Comparison of ENCODE assay signal across 16 cellular contexts in the genomic region with DNA sequence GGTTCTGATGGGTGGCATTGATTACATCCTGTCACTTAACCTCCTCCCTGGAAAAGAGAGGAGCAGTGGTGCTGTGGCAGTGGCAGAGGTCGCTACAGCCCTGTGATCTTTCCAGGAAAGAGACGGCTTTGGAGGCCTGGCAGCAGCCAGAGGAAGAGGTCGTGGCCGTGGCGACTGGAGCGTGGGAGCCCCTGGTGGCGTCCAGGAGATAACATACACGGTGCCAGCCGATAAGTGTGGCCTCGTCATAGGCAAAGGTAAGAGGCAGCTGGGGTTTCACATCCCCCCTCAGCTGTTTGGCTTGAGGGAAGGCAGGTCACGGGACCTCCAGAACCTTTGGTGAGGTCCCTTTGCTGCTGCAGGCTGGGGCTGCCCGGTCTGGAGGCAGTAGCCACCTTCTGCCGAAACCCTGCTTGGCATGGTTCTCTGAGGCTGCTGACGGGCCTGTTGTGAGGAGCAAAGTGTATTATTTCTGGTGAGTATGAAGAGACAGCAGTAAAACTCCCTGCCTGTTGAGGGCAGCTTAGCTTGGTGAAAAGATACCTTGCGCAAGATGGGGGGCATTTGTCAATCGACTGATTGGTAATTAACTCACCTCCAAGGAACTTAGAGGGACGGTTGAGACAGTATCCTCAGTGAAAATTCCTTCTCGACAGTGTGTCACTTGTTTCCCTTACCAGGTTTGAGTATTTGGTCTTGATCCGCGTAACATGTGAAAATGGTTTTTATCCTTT. TPM values are rescaled to one million over a fixed set of nuclear protein-coding genes. Genes with fewer than 3 reads are reported as not detected.
DNase-seq lines count a peak whose midpoint lies in the region; ATAC-seq, FAIRE-seq and TF ChIP-seq lines count a peak whose summit lies in the region.
"Had no signal": no experiment of that assay in that cellular context is flagged by ENCODE, and none has a peak within 500 bp of the region (broad histone marks: within the 10 kb centered on the region; RNA-seq: fewer than 3 reads in every experiment).

No MANE protein-coding gene starts in this region.

- WGBS in A549 (ENCODE audit: missing lambda C conversion rate) = 90% methylated on average over 19 of the region's 20 CpGs
- WGBS in H9 (ENCODE audit: extremely low coverage, insufficient read length, low lambda C conversion rate) = no CpG with 5 or more reads among the region's 20 CpGs
- WGBS in K562 (ENCODE audit: insufficient coverage, low coverage, missing lambda C conversion rate) = 79% methylated on average over 20 of the region's 20 CpGs

- intact Hi-C loops in K562 (cut with micrococcal nuclease) = no loop called here

- H3K23me2 ChIP-seq in H9 (ENCODE audit: insufficient read length, low read depth, low read length, poor library complexity, severe bottlenecking) = no peaks in the 10 kb centered on the region

- H3K23ac ChIP-seq in H9 (ENCODE audit: insufficient read length, low read depth, low read length) = no peak overlapping the region

- TF ChIP-seq CTCF in A549 (IDR thresholded peaks at IDR 0.05) (no peak), H9 (conservative IDR thresholded peaks at IDR 0.05) (peak; percentile 36; the same call in 2 of the 3 replicates), K562 (IDR thresholded peaks at IDR 0.05 in 2 of 3, conservative IDR thresholded peaks at IDR 0.05 in 1 of 3; ENCODE audit: insufficient read depth in 2 of 3, low read depth in 1 of 3, low read length in 3 of 3) (0 out of 6 replicates have a peak, but pooled peaks have one; percentile 4 to 28 (median 5))

- FAIRE-seq in A549 (lab: Jason Lieb, UNC) = no peak
- FAIRE-seq in K562 (lab: Jason Lieb, UNC) = no peak
- FAIRE-seq: pancreas had no signal

- CTCF ChIA-PET in A549 (lab: Yijun Ruan, JAX) (interaction anchor here (0.7 to 5.5 kb wide), 5 partner anchors 11 to 165 kb away, joined by 3 to 23 read pairs (median 12); no protein-coding TSS in a partner anchor), K562 (lab: Yijun Ruan, JAX; ENCODE audit: low intra/inter-chr PET ratio) (no interaction called here)

- H4K20me1 ChIP-seq in H9 (ENCODE audit: control insufficient read depth, insufficient read depth, insufficient read length) (no peaks in the 10 kb centered on the region), K562 (replicated peaks; ENCODE audit: control insufficient read depth, insufficient read depth, low read length) (peaks cover 9% of the 10 kb centered on the region)

- POLR2A ChIA-PET in A549 (lab: Yijun Ruan, JAX) (interaction anchor here (0.7 kb wide), 1 partner anchor 9 kb away, joined by 3 read pairs; no protein-coding TSS in a partner anchor), K562 (lab: Yijun Ruan, JAX) (interaction anchor here (0.6 kb wide), 1 partner anchor 55 kb away, joined by 3 read pairs; no protein-coding TSS in a partner anchor)

- no peak overlapping the region for H2BK20ac ChIP-seq in H9 (ENCODE audit: low read depth, low read length, poor library complexity, severe bottlenecking)

- no peak for TF ChIP-seq POLR2A in A549 (IDR thresholded peaks at IDR 0.05; ENCODE audit: low read length)
- TF ChIP-seq POLR2A in K562 (conservative IDR thresholded peaks at IDR 0.05) = no peak

- H3K27me3 ChIP-seq in H9 (ENCODE audit: insufficient read depth, low read length) (no peaks in the 10 kb centered on the region), K562 (ENCODE audit: control insufficient read depth in 2 of 2, insufficient read depth in 2 of 2, low read length in 2 of 2) (no peaks in the 10 kb centered on the region)
- H3K27me3 ChIP-seq: esophagus squamous epithelium, pancreas had no signal

- H3K79me2 ChIP-seq in H9 (ENCODE audit: insufficient read depth, low read length) = no peaks in the 10 kb centered on the region
- H3K79me2 ChIP-seq in K562 (ENCODE audit: control insufficient read depth, insufficient read depth, low read length) = no peaks in the 10 kb centered on the region

- no peak overlapping the region for H2AK5ac ChIP-seq in H9 (ENCODE audit: insufficient read length, low read length)

- peak overlapping the region; percentile 57 to 85 (median 57); a peak in 4 of 7 replicates for H3K27ac Mint-ChIP-seq in H9

- no peak overlapping the region for H3K4me3 Mint-ChIP-seq in H9

- H3K4ac ChIP-seq in H9 (ENCODE audit: low read depth, low read length) = no peak overlapping the region

- H3K9ac ChIP-seq in H9 (ENCODE audit: extremely low read depth, insufficient read length, low read length) = no peak overlapping the region
- no peak overlapping the region for H3K9ac ChIP-seq in K562 (ENCODE audit: insufficient read depth in 1 of 2, low read depth in 2 of 2, low read length in 2 of 2)

- no peak overlapping the region for H2BK15ac ChIP-seq in H9 (ENCODE audit: low read depth, low read length)

- H3K27me3 Mint-ChIP-seq in H9 (ENCODE audit: low read depth) = no peaks in the 10 kb centered on the region; the same call in 1 of the 2 replicates

- H3T11ph ChIP-seq in H9 (ENCODE audit: low read length) = no peak overlapping the region

- TF ChIP-seq RAD21 in A549 (conservative IDR thresholded peaks at IDR 0.05 in 1 of 2, IDR thresholded peaks at IDR 0.05 in 1 of 2) (no peak), K562 (CRISPR knock-in tag; conservative IDR thresholded peaks at IDR 0.05 in 1 of 2, IDR thresholded peaks at IDR 0.05 in 1 of 2) (no peak)

- peaks cover 86% of the 10 kb centered on the region; the same call in 2 of the 3 replicates for H3K36me3 ChIP-seq in K562 (ENCODE audit: control insufficient read depth, insufficient read depth, low read length)

- no peaks in the 10 kb centered on the region for H3K79me1 ChIP-seq in H9 (ENCODE audit: insufficient read depth, low read depth, low read length, poor library complexity, severe bottlenecking)

- H3K9me3 ChIP-seq in A549 (no peaks in the 10 kb centered on the region), H9 (ENCODE audit: control insufficient read depth, low read depth, low read length) (no peaks in the 10 kb centered on the region), K562 (replicated peaks; ENCODE audit: control insufficient read depth, insufficient read depth, low read depth, low read length) (no peaks in the 10 kb centered on the region)
- H3K9me3 ChIP-seq: esophagus squamous epithelium, pancreas had no signal

- in situ Hi-C loops in K562 (cut with MboI) (no loop called here), G401 (cut with HindIII; ENCODE audit: low sequenced_read_pairs) (no loop called here)

- H3K9me1 ChIP-seq in K562 (ENCODE audit: control insufficient read depth, insufficient read depth, low read length) = no peaks in the 10 kb centered on the region

- no peak overlapping the region for H3K4me3 ChIP-seq in A549
- H3K4me3 ChIP-seq in K562 = no peak overlapping the region
- H3K4me3 ChIP-seq: esophagus squamous epithelium, pancreas had no signal

- H3K18ac ChIP-seq in H9 (ENCODE audit: insufficient read length, low read depth, low read length) = no peak overlapping the region

- DNase-seq in A549 (ENCODE audit: low read depth in 1 of 2, low spot score in 1 of 2) (peak in 1 of 2 experiments; percentile 32), H9 (peak; percentile 40), K562 (ENCODE audit: extremely low read depth in 1 of 4, low spot score in 3 of 4) (no peak), left kidney (ENCODE audit: low read depth, low spot score) (peak; percentile 36), G401 (ENCODE audit: low spot score) (no peak), NCI-H748 treated with DMSO at 0.1 percent for 48 hours (lab: John Stamatoyannopoulos, UW) (no peak)
- DNase-seq: activated gamma-delta T cell treated with Interleukin-2 at 50 U/mL for 16 hours; esophagus squamous epithelium; Kasumi-1; NCI-H510A treated with DMSO at 0.1 percent for 48 hours; pancreas; PC-3; stimulated activated naive CD4-positive, alpha-beta T cell had no signal

- H3K4me2 ChIP-seq in A549 (no peak overlapping the region), H9 (ENCODE audit: insufficient read depth, insufficient read length, low read length) (no peak overlapping the region), K562 (ENCODE audit: insufficient read depth, low read length) (no peak overlapping the region)

- ATAC-seq in A549 (peak; percentile 49 to 61; a peak in 4 of 6 replicates), K562 (no peak), GM19395 (IDR thresholded peaks at IDR 0.05; ENCODE audit: unreplicated experiment) (no peak), HG03571 (IDR thresholded peaks at IDR 0.05; ENCODE audit: unreplicated experiment) (no peak)
- ATAC-seq: PC-3 had no signal

- no peak for TF ChIP-seq EP300 in A549 (IDR thresholded peaks at IDR 0.05)
- TF ChIP-seq EP300 in K562 (IDR thresholded peaks at IDR 0.05; ENCODE audit: low read length) = no peak

- no peak overlapping the region for H3K56ac ChIP-seq in H9 (ENCODE audit: insufficient read length, low read depth, low read length)

- no peak overlapping the region for H3K27ac ChIP-seq in A549
- no peak overlapping the region for H3K27ac ChIP-seq in H9 (ENCODE audit: insufficient read length, low read depth, low read length)
- H3K27ac ChIP-seq in K562 (ENCODE audit: extremely low read depth, low read depth, low read length) = no peak overlapping the region
- H3K27ac ChIP-seq: esophagus squamous epithelium, pancreas had no signal

- H2AFZ ChIP-seq in H9 (ENCODE audit: low read length) (no peak overlapping the region), K562 (ENCODE audit: low read depth, low read length) (no peak overlapping the region)

- H2BK5ac ChIP-seq in H9 (ENCODE audit: insufficient read length, low read length) = no peak overlapping the region

- no peak overlapping the region for H4K91ac ChIP-seq in H9 (ENCODE audit: insufficient read length, low read depth, low read length)

- H4K5ac ChIP-seq in H9 (ENCODE audit: insufficient read length, low read depth, low read length) = no peak overlapping the region

- no peak overlapping the region for H3K14ac ChIP-seq in H9 (ENCODE audit: insufficient read depth, low read length)

- BruUV-seq in K562 (replicated peaks; lab: Mats Ljungman, UMichigan) = no TSS peak

- H3K9me3 Mint-ChIP-seq in H9 = no peaks in the 10 kb centered on the region; a peak in 1 of 5 replicates

- no peak overlapping the region for H2BK120ac ChIP-seq in H9 (ENCODE audit: low read depth, low read length, poor library complexity, severe bottlenecking)

- H3K4me1 Mint-ChIP-seq in H9 = peaks cover 30 to 37% of the 10 kb centered on the region in 2 experiments

- H3K4me1 ChIP-seq in A549 (no peaks in the 10 kb centered on the region), H9 (ENCODE audit: insufficient read depth, low read length) (peaks cover 4% of the 10 kb centered on the region; the same call in 1 of the 2 replicates), K562 (replicated peaks in 1 of 2; ENCODE audit: control insufficient read depth in 2 of 2, insufficient read depth in 2 of 2, low read length in 2 of 2) (no peaks in the 10 kb centered on the region)
- H3K4me1 ChIP-seq: esophagus squamous epithelium, pancreas had no signal

- no peak overlapping the region for H2BK12ac ChIP-seq in H9 (ENCODE audit: insufficient read length, low read depth, low read length)

- peaks cover 34 to 72% (median 69%) of the 10 kb centered on the region in 3 experiments; a peak in 6 of 7 replicates for H3K36me3 Mint-ChIP-seq in H9 (ENCODE audit: insufficient read depth in 1 of 3, low read depth in 3 of 3)

- H4K8ac ChIP-seq in H9 (replicated peaks; ENCODE audit: insufficient read length, low read depth, low read length) = no peak overlapping the region

RNA-seq across cellular contexts. Expression of a gene that starts 38.0 kb away (rescaled TPM):
- polyA plus RNA-seq in A549 (2011; rRNA removed) (0.09 and 0.17 TPM in 2 replicates), A549 (2017; fragmentation: RNase III; extraction: RNeasy Plus Mini Kit Qiagen cat#74134 plus additional on column Dnase treatment) (0.10 to 0.17 TPM (median 0.13 TPM) in 3 replicates), K562 (2011; rRNA removed) (0.04 and 0.07 TPM in 2 replicates), K562 (2014; fragmentation: Illumina TruSeq; extraction: Trizol) (0.11 and 0.18 TPM in 2 replicates), K562 (2014; fragmentation: Nextera tagmentation; extraction: Ambion mirVana) (under 1 TPM; 0.04 to 0.06 TPM), K562 (2014; rRNA removed) (0.05 TPM in 1 of 2 replicates, not detected in the other)
- polyA plus RNA-seq in A549 (2012; cell fraction: cytosol; rRNA removed) = 0.05 and 0.14 TPM in 2 replicates
- 0.10 and 0.17 TPM in 2 replicates for polyA plus RNA-seq in A549 (2012; cell fraction: nucleus; rRNA removed)
- 0.08 and 0.10 TPM in 2 replicates for polyA minus RNA-seq in A549 (2011; rRNA and poly(A)+ RNA removed)
- total RNA-seq in H9 (2021) (not detected in 2 replicates), K562 (2014; rRNA removed) (0.08 and 0.09 TPM in 2 replicates), K562 (2014; rRNA removed; fragmentation: Illumina TruSeq; extraction: Trizol) (0.10 TPM in 1 of 2 replicates, not detected in the other), K562 (2015; rRNA removed; fragmentation: Illumina TruSeq; extraction: Trizol) (0.08 TPM in 1 of 2 replicates, not detected in the other), K562 (2021) (0.22 and 0.25 TPM in 2 replicates)
- total RNA-seq in K562 (2011; cell fraction: chromatin; rRNA removed; ENCODE audit: low replicate concordance) = 0.12 TPM in 1 of 2 replicates, not detected in the other
- total RNA-seq in K562 (2011; cell fraction: nucleolus; rRNA removed) = 0.26 and 0.33 TPM in 2 replicates
- 0.22 and 0.31 TPM in 2 replicates for total RNA-seq in K562 (2011; cell fraction: nucleoplasm; rRNA removed)
- polyA plus RNA-seq in K562 (2011; cell fraction: cytosol; rRNA removed) = 0.03 and 0.16 TPM in 2 replicates
- 0.17 and 0.28 TPM in 2 replicates for polyA plus RNA-seq in K562 (2011; cell fraction: nucleus; rRNA removed)
- polyA plus RNA-seq in K562 (2012) = 0.13 and 0.21 TPM in 2 replicates
- polyA minus RNA-seq in K562 (2011; rRNA and poly(A)+ RNA removed) = 0.06 TPM in 1 of 2 replicates, not detected in the other
- polyA minus RNA-seq in K562 (2011; cell fraction: cytosol; rRNA and poly(A)+ RNA removed) = not detected in 2 replicates
- polyA minus RNA-seq in K562 (2011; cell fraction: nucleus; rRNA and poly(A)+ RNA removed) = 0.22 and 0.27 TPM in 2 replicates
- total RNA-seq in G401 (2014; rRNA removed; shearing (Covaris generic)) = not detected in 2 replicates
- total RNA-seq: dermis microvascular lymphatic vessel endothelial cell, esophagus squamous epithelium, PC-3 had no signal

RNA-seq across cellular contexts. Expression of a gene that starts 47.0 kb away (rescaled TPM):
- 30.4 and 43.5 TPM in 2 replicates for polyA plus RNA-seq in A549 (2011; rRNA removed)
- polyA plus RNA-seq in A549 (2012; cell fraction: cytosol; rRNA removed) = 34.6 and 36.1 TPM in 2 replicates
- 29.3 and 58.4 TPM in 2 replicates for polyA plus RNA-seq in A549 (2012; cell fraction: nucleus; rRNA removed)
- polyA plus RNA-seq in A549 (2017; fragmentation: RNase III; extraction: RNeasy Plus Mini Kit Qiagen cat#74134 plus additional on column Dnase treatment) = 59.3 to 67.7 TPM (median 63.2 TPM) in 3 replicates
- 24.1 and 47.4 TPM in 2 replicates for polyA minus RNA-seq in A549 (2011; rRNA and poly(A)+ RNA removed)
- total RNA-seq in H9 (2021) = 78.6 and 83.5 TPM in 2 replicates
- total RNA-seq in K562 (2011; cell fraction: chromatin; rRNA removed; ENCODE audit: low replicate concordance) = 99.7 and 118 TPM in 2 replicates
- 54.1 and 60.0 TPM in 2 replicates for total RNA-seq in K562 (2011; cell fraction: nucleolus; rRNA removed)
- total RNA-seq in K562 (2011; cell fraction: nucleoplasm; rRNA removed) = 85.2 and 92.0 TPM in 2 replicates
- total RNA-seq in K562 (2014; rRNA removed) = 64.0 and 82.7 TPM in 2 replicates
- total RNA-seq in K562 (2014; rRNA removed; fragmentation: Illumina TruSeq; extraction: Trizol) = 41.0 and 43.2 TPM in 2 replicates
- total RNA-seq in K562 (2015; rRNA removed; fragmentation: Illumina TruSeq; extraction: Trizol) = 45.0 and 48.1 TPM in 2 replicates
- 51.7 and 54.0 TPM in 2 replicates for total RNA-seq in K562 (2021)
- polyA plus RNA-seq in K562 (2011; rRNA removed) = 35.3 and 40.1 TPM in 2 replicates
- 18.3 and 22.3 TPM in 2 replicates for polyA plus RNA-seq in K562 (2011; cell fraction: cytosol; rRNA removed)
- polyA plus RNA-seq in K562 (2011; cell fraction: nucleus; rRNA removed) = 86.0 and 122 TPM in 2 replicates
- 45.9 and 47.7 TPM in 2 replicates for polyA plus RNA-seq in K562 (2012)
- 57.0 and 70.8 TPM in 2 replicates for polyA plus RNA-seq in K562 (2014; fragmentation: Illumina TruSeq; extraction: Trizol)
- polyA plus RNA-seq in K562 (2014; fragmentation: Nextera tagmentation; extraction: Ambion mirVana) = 1 to 10 TPM; 3.0 to 7.1 TPM
- 56.8 and 68.9 TPM in 2 replicates for polyA plus RNA-seq in K562 (2014; rRNA removed)
- 36.6 and 40.7 TPM in 2 replicates for polyA minus RNA-seq in K562 (2011; rRNA and poly(A)+ RNA removed)
- 19.4 and 26.0 TPM in 2 replicates for polyA minus RNA-seq in K562 (2011; cell fraction: cytosol; rRNA and poly(A)+ RNA removed)
- polyA minus RNA-seq in K562 (2011; cell fraction: nucleus; rRNA and poly(A)+ RNA removed) = 28.1 and 35.4 TPM in 2 replicates
- total RNA-seq in G401 (2014; rRNA removed; shearing (Covaris generic)) = 49.6 and 49.7 TPM in 2 replicates

Comparison
In these comparisons a context has a peak if more than half of its experiments do, and no peak if none do; other contexts are left out.
1. ATAC-seq: peak in A549 (2 of 2); none in K562 (single experiment), GM19395 (single experiment) and HG03571 (single experiment).
2. DNase-seq: peak in H9 (single experiment) and left kidney (single experiment); none in K562 (0 of 4), G401 (single experiment) and NCI-H748 treated with DMSO at 0.1 percent for 48 hours (single experiment).